9 cellular contexts compared by ENCODE assay signal in the genomic region with DNA sequence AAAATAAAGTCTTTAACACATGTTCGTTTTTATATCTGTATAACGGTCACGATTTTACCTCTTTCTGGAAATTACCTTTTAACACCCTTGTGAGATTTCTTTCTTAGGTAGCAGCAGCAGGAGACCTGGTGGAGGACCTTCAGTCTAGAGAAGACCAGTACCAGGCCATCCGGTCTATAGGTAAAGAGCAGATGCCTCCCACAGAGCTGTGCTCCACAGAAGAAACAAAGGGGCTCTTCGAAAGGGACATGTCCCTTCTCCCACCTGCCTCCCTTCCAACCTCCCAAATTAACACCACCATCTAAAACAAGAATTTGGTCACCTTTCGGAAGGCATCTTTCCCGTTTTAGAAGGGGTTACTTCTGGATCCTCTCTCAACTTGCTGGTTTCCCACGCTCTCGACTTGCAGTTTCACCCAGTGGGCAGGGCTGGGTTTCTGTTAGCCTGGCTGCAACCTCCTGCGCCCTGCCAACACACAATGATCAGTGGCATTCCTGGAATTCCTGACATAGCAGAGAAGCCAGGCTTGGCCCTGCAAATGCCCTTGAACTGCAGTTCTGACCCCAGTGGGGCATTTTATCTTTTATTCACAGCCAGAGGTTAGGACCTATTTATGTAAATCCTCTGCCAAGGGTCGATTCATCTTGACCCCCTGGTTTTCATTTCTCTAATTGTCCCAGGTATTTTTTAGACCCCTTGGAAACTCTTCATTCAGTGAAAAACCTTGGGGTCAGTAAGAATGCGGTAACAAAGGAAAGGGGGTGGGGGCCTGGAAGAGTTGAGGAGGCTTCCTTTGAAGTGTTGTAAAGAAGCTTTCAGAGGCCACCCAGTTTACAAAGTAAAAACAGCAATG.
DNase-seq lines count a peak whose midpoint lies in the region; ATAC-seq and TF ChIP-seq lines count a peak whose summit lies in the region.
"Had no signal": no experiment of that assay in that cellular context is flagged by ENCODE, and none has a peak within 500 bp of the region (broad histone marks: within the 10 kb centered on the region; RNA-seq: fewer than 3 reads in every experiment).

No MANE protein-coding gene starts in this region.

- no peak overlapping the region for H3K27ac ChIP-seq in CD4-positive, alpha-beta memory T cell (ENCODE audit: low read depth, low read length)
- peak overlapping the region; percentile 97 for H3K27ac ChIP-seq in Panc1 (ENCODE audit: low read length)

- H3K9me3 ChIP-seq in CD4-positive, alpha-beta memory T cell (ENCODE audit: control insufficient read depth in 1 of 2, low read length in 2 of 2), result no peaks in the 10 kb centered on the region
- no peaks in the 10 kb centered on the region for H3K9me3 ChIP-seq in Panc1 (ENCODE audit: control insufficient read depth, insufficient read depth, low read depth, low read length)

- H3K4me3 ChIP-seq in CD4-positive, alpha-beta memory T cell (ENCODE audit: low read length in 2 of 2), result no peak overlapping the region
- H3K4me3 ChIP-seq in Panc1 (ENCODE audit: low read depth in 2 of 2, low read length in 2 of 2) (peak overlapping the region; percentile 42 to 61), epithelial cell of proximal tubule (ENCODE audit: low read depth, low read length) (peak overlapping the region; percentile 53)

- H3K27me3 ChIP-seq in CD4-positive, alpha-beta memory T cell (ENCODE audit: insufficient read depth, low read length), result no peaks in the 10 kb centered on the region
- H3K27me3 ChIP-seq in Panc1 (ENCODE audit: control insufficient read depth, insufficient read depth, low read length), result no peaks in the 10 kb centered on the region

- POLR2A ChIA-PET in CD4-positive, alpha-beta memory T cell (lab: Charles Lee; ENCODE audit: partially characterized antibody), result no interaction called here
- POLR2A ChIA-PET in Panc1 (lab: Charles Lee), result interaction anchor here (0.6 kb wide), 2 partner anchors 28 to 137 kb away, joined by 3 to 9 read pairs; no protein-coding TSS in a partner anchor

- H3K36me3 ChIP-seq in CD4-positive, alpha-beta memory T cell (ENCODE audit: insufficient read depth, low read length), result no peaks in the 10 kb centered on the region
- no peaks in the 10 kb centered on the region for H3K36me3 ChIP-seq in Panc1 (ENCODE audit: control insufficient read depth, insufficient read depth, low read length)

- no peaks in the 10 kb centered on the region for H3K9me3 Mint-ChIP-seq in CD4-positive, alpha-beta memory T cell
- H3K9me3 Mint-ChIP-seq: central memory CD8-positive, alpha-beta T cell had no signal

- CTCF ChIA-PET in CD4-positive, alpha-beta memory T cell (lab: Charles Lee; ENCODE audit: partially characterized antibody), result no interaction called here
- CTCF ChIA-PET in Panc1 (lab: Charles Lee), result interaction anchor here (0.5 to 0.6 kb wide), 2 partner anchors 12 to 59 kb away, joined by 3 read pairs; no protein-coding TSS in a partner anchor

- TF ChIP-seq CTCF in Panc1 (IDR thresholded peaks at IDR 0.05) (no peak), epithelial cell of proximal tubule (conservative IDR thresholded peaks at IDR 0.05; ENCODE audit: low read depth, low read length) (no peak)

- peaks cover 9 to 31% (median 25%) of the 10 kb centered on the region in 4 donors for H3K4me1 Mint-ChIP-seq in CD4-positive, alpha-beta memory T cell
- H3K4me1 Mint-ChIP-seq: central memory CD8-positive, alpha-beta T cell had no signal

- no peak for DNase-seq in CD4-positive, alpha-beta memory T cell
- DNase-seq in Panc1 (ENCODE audit: low read depth, low spot score), result no peak
- DNase-seq in epithelial cell of proximal tubule (ENCODE audit: low read depth), result peak; percentile 59
- DNase-seq in mucosa of gallbladder (ENCODE audit: low spot score), result peak; percentile 55
- no peak for DNase-seq in NCI-H1694 treated with DMSO at 0.1 percent for 48 hours (lab: John Stamatoyannopoulos, UW)
- no peak for DNase-seq in superior temporal gyrus (ENCODE audit: extremely low spot score)
- DNase-seq in NCI-H1105 treated with DMSO at 0.1 percent for 48 hours (lab: John Stamatoyannopoulos, UW), result no peak

- H3K27me3 Mint-ChIP-seq in CD4-positive, alpha-beta memory T cell, result no peaks in the 10 kb centered on the region
- H3K27me3 Mint-ChIP-seq: central memory CD8-positive, alpha-beta T cell had no signal

- BruUV-seq in Panc1 (replicated peaks; lab: Mats Ljungman, UMichigan), result TSS peak; percentile 87

- H3K36me3 Mint-ChIP-seq in CD4-positive, alpha-beta memory T cell, result no peaks in the 10 kb centered on the region

- H3K4me3 Mint-ChIP-seq in CD4-positive, alpha-beta memory T cell, result peak overlapping the region in 5 of 8 donors; percentile 4 to 70 (median 25)
- H3K4me3 Mint-ChIP-seq: central memory CD8-positive, alpha-beta T cell had no signal

- intact Hi-C loops in CD4-positive, alpha-beta memory T cell (cut with micrococcal nuclease), result loop anchor here (10.0 kb wide), 1 partner anchor 523 kb away; no protein-coding TSS in a partner anchor
- intact Hi-C loops in Panc1 (cut with micrococcal nuclease; ENCODE audit: unreplicated experiment), result loop anchor here (10.0 kb wide), 1 partner anchor 47 kb away; no protein-coding TSS in a partner anchor

- in situ Hi-C loops in Panc1 (cut with HindIII; ENCODE audit: low pct_unique_long_range_greater_than_20kb, low sequenced_read_pairs), result no loop called here

- peaks cover 19% of the 10 kb centered on the region for H3K4me1 ChIP-seq in CD4-positive, alpha-beta memory T cell (ENCODE audit: insufficient read depth, low read length)
- peaks cover 28% of the 10 kb centered on the region for H3K4me1 ChIP-seq in Panc1 (ENCODE audit: control insufficient read depth, insufficient read depth, low read length)

- peak overlapping the region in 4 of 7 donors; percentile 3 to 34 (median 14) for H3K27ac Mint-ChIP-seq in CD4-positive, alpha-beta memory T cell

- peak; percentile 92 for ATAC-seq in Panc1
- ATAC-seq in GM19452 (IDR thresholded peaks at IDR 0.05; ENCODE audit: unreplicated experiment), result no peak

Comparison
In these comparisons a context has a peak if more than half of its experiments do, and no peak if none do; other contexts are left out.
1. DNase-seq: peak in epithelial cell of proximal tubule (single experiment) and mucosa of gallbladder (single experiment); none in CD4-positive, alpha-beta memory T cell (0 of 5), Panc1 (single experiment), NCI-H1694 treated with DMSO at 0.1 percent for 48 hours (single experiment), superior temporal gyrus (single experiment) and NCI-H1105 treated with DMSO at 0.1 percent for 48 hours (single experiment).
2. H3K4me3 ChIP-seq: peak in Panc1 (2 of 2) and epithelial cell of proximal tubule (single experiment); none in CD4-positive, alpha-beta memory T cell (0 of 2).